In genomic region chr2:3377612-3378432, GRCh38 we compare ENCODE assay signal across 8 cellular contexts. TPM values are rescaled to one million over a fixed set of nuclear protein-coding genes. Genes with fewer than 3 reads are reported as not detected.
DNase-seq lines count a peak whose midpoint lies in the region; ATAC-seq and TF ChIP-seq lines count a peak whose summit lies in the region.

EIPR1 (minus strand) TSS chr2:3377818; CDS start chr2:3377689, 129 bp downstream.

- H3K9me3 Mint-ChIP-seq in T-helper 1 cell treated with Interleukin-12 subunit alpha and Interleukin-12 subunit beta and Interleukin-4 antibody, amounts not matched to agents 30 μg/mL and 1 μg/mL, for 36 hours = no peaks in the 10 kb centered on the region
- H3K9me3 Mint-ChIP-seq in progenitor cell of endocrine pancreas (ENCODE audit: low read depth) = no peaks in the 10 kb centered on the region

- peaks cover 32% of the 10 kb centered on the region for H3K4me1 Mint-ChIP-seq in T-helper 1 cell treated with Interleukin-12 subunit alpha and Interleukin-12 subunit beta and Interleukin-4 antibody, amounts not matched to agents 30 μg/mL and 1 μg/mL, for 36 hours (ENCODE audit: low read depth)
- H3K4me1 Mint-ChIP-seq in progenitor cell of endocrine pancreas (ENCODE audit: low read depth) = peaks cover 15% of the 10 kb centered on the region

- no peaks in the 10 kb centered on the region for H3K27me3 Mint-ChIP-seq in T-helper 1 cell treated with Interleukin-12 subunit alpha and Interleukin-12 subunit beta and Interleukin-4 antibody, amounts not matched to agents 30 μg/mL and 1 μg/mL, for 36 hours (ENCODE audit: low read depth)
- no peaks in the 10 kb centered on the region for H3K27me3 Mint-ChIP-seq in progenitor cell of endocrine pancreas

- peak; percentile 96 for DNase-seq in GM13977 (ENCODE audit: low spot score)
- peak; percentile 97 for DNase-seq in NCI-H1694 (lab: John Stamatoyannopoulos, UW)
- peak; percentile 95 for DNase-seq in amniotic stem cell (lab: John Stamatoyannopoulos, UW)
- DNase-seq in left cardiac atrium = peak; percentile 99
- peak; percentile 87 for DNase-seq in progenitor cell of endocrine pancreas (ENCODE audit: low spot score, unreplicated experiment)
- peak; percentile 98 for DNase-seq in ureter (ENCODE audit: low spot score)

- intact Hi-C loops in left cardiac atrium (cut with DNase I) = no loop called here

- H3K4me3 Mint-ChIP-seq in T-helper 1 cell treated with Interleukin-12 subunit alpha and Interleukin-12 subunit beta and Interleukin-4 antibody, amounts not matched to agents 30 μg/mL and 1 μg/mL, for 36 hours = peak within 1 kb of the TSS; percentile 94
- peak within 1 kb of the TSS; percentile 95 for H3K4me3 Mint-ChIP-seq in progenitor cell of endocrine pancreas (ENCODE audit: low read depth)

- H3K27ac Mint-ChIP-seq in T-helper 1 cell treated with Interleukin-12 subunit alpha and Interleukin-12 subunit beta and Interleukin-4 antibody, amounts not matched to agents 30 μg/mL and 1 μg/mL, for 36 hours = peak within 1 kb of the TSS; percentile 98
- peak within 1 kb of the TSS; percentile 94 for H3K27ac Mint-ChIP-seq in progenitor cell of endocrine pancreas

- in situ Hi-C loops in GM13977 (cut with MboI; ENCODE audit: low pct_unique_long_range_greater_than_20kb, low sequenced_read_pairs, unreplicated experiment) = no loop called here

- TF ChIP-seq CTCF in GM13977 (IDR thresholded peaks at IDR 0.05; ENCODE audit: extremely low read depth, insufficient read depth, missing control alignments) (no peak), progenitor cell of endocrine pancreas (IDR thresholded peaks at IDR 0.05; ENCODE audit: unreplicated experiment) (no peak)

- peak; percentile 74 for ATAC-seq in HG02884 (IDR thresholded peaks at IDR 0.05; ENCODE audit: unreplicated experiment)
- peak; percentile 94 to 96 for ATAC-seq in left cardiac atrium

- H3K36me3 Mint-ChIP-seq in T-helper 1 cell treated with Interleukin-12 subunit alpha and Interleukin-12 subunit beta and Interleukin-4 antibody, amounts not matched to agents 30 μg/mL and 1 μg/mL, for 36 hours (ENCODE audit: low read depth) = peaks cover 18% of the 10 kb centered on the region
- H3K36me3 Mint-ChIP-seq in progenitor cell of endocrine pancreas (ENCODE audit: insufficient read depth) = peaks cover 8% of the 10 kb centered on the region

RNA-seq across cellular contexts. Expression of gene EIPR1, which starts in this region (rescaled TPM):
- 10 to 100 TPM; 11.0 to 11.4 TPM for total RNA-seq in left cardiac atrium
- total RNA-seq in progenitor cell of endocrine pancreas = 32.0 and 36.2 TPM in 2 replicates
- total RNA-seq in ureter = 38.1 TPM

Comparison
In these comparisons a context has a peak if more than half of its experiments do, and no peak if none do; other contexts are left out.
1. Peak in every context shown above with its lines: DNase-seq and ATAC-seq.